In the genomic region with DNA sequence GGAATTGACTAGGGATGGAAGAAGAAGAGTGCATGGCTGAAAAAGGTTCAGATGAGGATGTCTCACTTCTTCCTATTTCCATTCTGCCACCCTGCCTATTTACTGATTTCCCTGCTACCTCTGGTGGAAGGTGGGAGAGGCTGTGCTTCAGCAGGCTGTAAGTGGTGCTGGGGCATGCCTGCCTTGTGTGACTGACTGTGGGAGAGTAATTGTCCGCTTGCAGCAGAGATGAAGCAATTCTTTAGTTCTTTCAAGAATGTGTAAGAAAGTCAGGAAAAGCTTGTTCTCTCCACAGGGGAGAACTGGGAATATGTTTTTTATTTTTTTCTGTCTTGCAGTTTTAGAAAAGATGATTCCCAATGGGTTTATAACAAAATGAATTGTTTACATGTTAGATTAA, we compare ENCODE assay signal across 1 cellular context.
TF ChIP-seq lines count a peak whose summit lies in the region.

No MANE protein-coding gene starts in this region.

TF ChIP-seq in GM23338, 12 proteins besides CTCF, POLR2A, EP300 and RAD21 (continued from another document):
- TF ChIP-seq, protein P1, sequence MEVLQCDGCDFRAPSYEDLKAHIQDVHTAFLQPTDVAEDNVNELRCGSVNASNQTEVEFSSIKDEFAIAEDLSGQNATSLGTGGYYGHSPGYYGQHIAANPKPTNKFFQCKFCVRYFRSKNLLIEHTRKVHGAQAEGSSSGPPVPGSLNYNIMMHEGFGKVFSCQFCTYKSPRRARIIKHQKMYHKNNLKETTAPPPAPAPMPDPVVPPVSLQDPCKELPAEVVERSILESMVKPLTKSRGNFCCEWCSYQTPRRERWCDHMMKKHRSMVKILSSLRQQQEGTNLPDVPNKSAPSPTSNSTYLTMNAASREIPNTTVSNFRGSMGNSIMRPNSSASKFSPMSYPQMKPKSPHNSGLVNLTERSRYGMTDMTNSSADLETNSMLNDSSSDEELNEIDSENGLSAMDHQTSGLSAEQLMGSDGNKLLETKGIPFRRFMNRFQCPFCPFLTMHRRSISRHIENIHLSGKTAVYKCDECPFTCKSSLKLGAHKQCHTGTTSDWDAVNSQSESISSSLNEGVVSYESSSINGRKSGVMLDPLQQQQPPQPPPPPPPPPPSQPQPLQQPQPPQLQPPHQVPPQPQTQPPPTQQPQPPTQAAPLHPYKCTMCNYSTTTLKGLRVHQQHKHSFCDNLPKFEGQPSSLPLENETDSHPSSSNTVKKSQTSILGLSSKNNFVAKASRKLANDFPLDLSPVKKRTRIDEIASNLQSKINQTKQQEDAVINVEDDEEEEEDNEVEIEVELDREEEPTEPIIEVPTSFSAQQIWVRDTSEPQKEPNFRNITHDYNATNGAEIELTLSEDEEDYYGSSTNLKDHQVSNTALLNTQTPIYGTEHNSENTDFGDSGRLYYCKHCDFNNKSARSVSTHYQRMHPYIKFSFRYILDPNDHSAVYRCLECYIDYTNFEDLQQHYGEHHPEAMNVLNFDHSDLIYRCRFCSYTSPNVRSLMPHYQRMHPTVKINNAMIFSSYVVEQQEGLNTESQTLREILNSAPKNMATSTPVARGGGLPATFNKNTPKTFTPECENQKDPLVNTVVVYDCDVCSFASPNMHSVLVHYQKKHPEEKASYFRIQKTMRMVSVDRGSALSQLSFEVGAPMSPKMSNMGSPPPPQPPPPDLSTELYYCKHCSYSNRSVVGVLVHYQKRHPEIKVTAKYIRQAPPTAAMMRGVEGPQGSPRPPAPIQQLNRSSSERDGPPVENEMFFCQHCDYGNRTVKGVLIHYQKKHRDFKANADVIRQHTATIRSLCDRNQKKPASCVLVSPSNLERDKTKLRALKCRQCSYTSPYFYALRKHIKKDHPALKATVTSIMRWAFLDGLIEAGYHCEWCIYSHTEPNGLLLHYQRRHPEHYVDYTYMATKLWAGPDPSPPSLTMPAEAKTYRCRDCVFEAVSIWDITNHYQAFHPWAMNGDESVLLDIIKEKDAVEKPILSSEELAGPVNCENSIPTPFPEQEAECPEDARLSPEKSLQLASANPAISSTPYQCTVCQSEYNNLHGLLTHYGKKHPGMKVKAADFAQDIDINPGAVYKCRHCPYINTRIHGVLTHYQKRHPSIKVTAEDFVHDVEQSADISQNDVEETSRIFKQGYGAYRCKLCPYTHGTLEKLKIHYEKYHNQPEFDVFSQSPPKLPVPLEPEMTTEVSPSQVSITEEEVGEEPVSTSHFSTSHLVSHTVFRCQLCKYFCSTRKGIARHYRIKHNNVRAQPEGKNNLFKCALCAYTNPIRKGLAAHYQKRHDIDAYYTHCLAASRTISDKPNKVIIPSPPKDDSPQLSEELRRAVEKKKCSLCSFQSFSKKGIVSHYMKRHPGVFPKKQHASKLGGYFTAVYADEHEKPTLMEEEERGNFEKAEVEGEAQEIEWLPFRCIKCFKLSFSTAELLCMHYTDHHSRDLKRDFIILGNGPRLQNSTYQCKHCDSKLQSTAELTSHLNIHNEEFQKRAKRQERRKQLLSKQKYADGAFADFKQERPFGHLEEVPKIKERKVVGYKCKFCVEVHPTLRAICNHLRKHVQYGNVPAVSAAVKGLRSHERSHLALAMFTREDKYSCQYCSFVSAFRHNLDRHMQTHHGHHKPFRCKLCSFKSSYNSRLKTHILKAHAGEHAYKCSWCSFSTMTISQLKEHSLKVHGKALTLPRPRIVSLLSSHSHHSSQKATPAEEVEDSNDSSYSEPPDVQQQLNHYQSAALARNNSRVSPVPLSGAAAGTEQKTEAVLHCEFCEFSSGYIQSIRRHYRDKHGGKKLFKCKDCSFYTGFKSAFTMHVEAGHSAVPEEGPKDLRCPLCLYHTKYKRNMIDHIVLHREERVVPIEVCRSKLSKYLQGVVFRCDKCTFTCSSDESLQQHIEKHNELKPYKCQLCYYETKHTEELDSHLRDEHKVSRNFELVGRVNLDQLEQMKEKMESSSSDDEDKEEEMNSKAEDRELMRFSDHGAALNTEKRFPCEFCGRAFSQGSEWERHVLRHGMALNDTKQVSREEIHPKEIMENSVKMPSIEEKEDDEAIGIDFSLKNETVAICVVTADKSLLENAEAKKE (CRISPR knock-in tag; IDR thresholded peaks at IDR 0.05) = no peak
- TF ChIP-seq EZH2 (IDR thresholded peaks at IDR 0.05; ENCODE audit: low read depth, unreplicated experiment) (no peak), NANOG (IDR thresholded peaks at IDR 0.05; ENCODE audit: borderline replicate concordance) (no peak)
